ENCODE assay signal across 30 cellular contexts in the genomic region with DNA sequence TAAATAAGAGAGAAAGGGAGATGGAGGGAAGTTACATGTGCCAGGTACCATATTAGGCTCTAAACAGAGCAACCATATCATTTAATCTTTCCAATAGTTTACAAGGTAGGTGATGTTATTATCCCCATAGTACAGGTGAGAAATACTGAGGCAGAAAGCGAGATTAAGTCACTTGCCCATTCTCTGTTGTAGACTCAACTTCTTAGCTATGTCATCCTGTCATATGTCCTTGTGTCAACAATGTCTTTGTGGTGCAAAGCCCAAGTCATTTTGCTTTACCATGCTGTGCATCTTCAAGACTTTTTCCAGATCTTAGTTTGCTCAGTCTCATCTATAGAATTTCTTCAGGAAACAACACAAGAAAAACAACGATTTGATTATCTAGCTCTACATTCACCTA.
"Had no signal": no experiment of that assay in that cellular context is flagged by ENCODE, and none has a peak within 500 bp of the region (broad histone marks: within the 10 kb centered on the region; RNA-seq: fewer than 3 reads in every experiment).

No MANE protein-coding gene starts in this region.

- H3K36me3 ChIP-seq: brain microvascular endothelial cell had no signal

- ATAC-seq: activated CD8-positive, alpha-beta T cell treated with anti-CD3 and anti-CD28 coated beads for 36 hours; PC-3; Right ventricle myocardium inferior had no signal

- H3K4me3 Mint-ChIP-seq: activated B cell treated with CpG ODN at 0.5 μM for 24 hours; activated CD8-positive, alpha-beta T cell treated with anti-CD3 and anti-CD28 coated beads for 36 hours; activated naive CD8-positive, alpha-beta T cell treated with anti-CD3 and anti-CD28 coated beads for 36 hours; activated T-cell treated with anti-CD3 and anti-CD28 coated beads, Interleukin-2, amount 50 U/mL, for 24 hours; activated T-helper 1 cell treated with anti-CD3 and anti-CD28 coated beads, Interleukin-12 subunit alpha, Interleukin-12 subunit beta, Interleukin-2, Interleukin-4 antibody, amounts not matched to agents 30 ng/mL and 10 ng/mL and 1 ng/mL, durations not matched to agents 14 hours and 24 hours and 36 hours had no signal

- H3K36me3 Mint-ChIP-seq: activated naive CD8-positive, alpha-beta T cell treated with anti-CD3 and anti-CD28 coated beads for 36 hours had no signal

- H3K27me3 ChIP-seq: brain microvascular endothelial cell had no signal

- H3K27ac Mint-ChIP-seq: activated B cell treated with CpG ODN at 0.5 μM for 24 hours; activated CD8-positive, alpha-beta T cell treated with anti-CD3 and anti-CD28 coated beads for 36 hours; activated naive CD8-positive, alpha-beta T cell treated with anti-CD3 and anti-CD28 coated beads for 36 hours; activated T-cell treated with anti-CD3 and anti-CD28 coated beads, Interleukin-2, amount 50 U/mL, for 24 hours; activated T-helper 1 cell treated with anti-CD3 and anti-CD28 coated beads, Interleukin-12 subunit alpha, Interleukin-12 subunit beta, Interleukin-2, Interleukin-4 antibody, amounts not matched to agents 30 ng/mL and 10 ng/mL and 1 ng/mL, durations not matched to agents 14 hours and 24 hours and 36 hours had no signal

- H3K9me3 Mint-ChIP-seq: activated B cell treated with CpG ODN at 0.5 μM for 24 hours; activated CD8-positive, alpha-beta T cell treated with anti-CD3 and anti-CD28 coated beads for 36 hours; activated naive CD8-positive, alpha-beta T cell treated with anti-CD3 and anti-CD28 coated beads for 36 hours; activated T-cell treated with anti-CD3 and anti-CD28 coated beads, Interleukin-2, amount 50 U/mL, for 24 hours; activated T-helper 1 cell treated with anti-CD3 and anti-CD28 coated beads, Interleukin-12 subunit alpha, Interleukin-12 subunit beta, Interleukin-2, Interleukin-4 antibody, amounts not matched to agents 30 ng/mL and 10 ng/mL and 1 ng/mL, durations not matched to agents 14 hours and 24 hours and 36 hours had no signal

- DNase-seq: activated B cell treated with CpG ODN at 0.5 μM for 24 hours; activated CD4-positive, alpha-beta T cell treated with anti-CD3 and anti-CD28 coated beads for 48 hours; activated CD4-positive, alpha-beta T cell treated with anti-CD3 and anti-CD28 coated beads, Interleukin-2, amount 50 U/mL, for 4 hours; activated CD4-positive, CD25-positive, alpha-beta regulatory T cell treated with anti-CD3 and anti-CD28 coated beads, Interleukin-2, amount 50 U/mL, for 72 hours; activated CD8-positive, alpha-beta T cell treated with anti-CD3 and anti-CD28 coated beads for 36 hours; activated effector memory CD4-positive, alpha-beta T cell treated with Interleukin-2 at 50 U/mL for 16 hours; activated naive CD4-positive, alpha-beta T cell treated with anti-CD3 and anti-CD28 coated beads, Interleukin-2, amount 50 U/mL, for 16 hours; activated naive CD8-positive, alpha-beta T cell treated with anti-CD3 and anti-CD28 coated beads for 36 hours; activated T-cell treated with anti-CD3 and anti-CD28 coated beads, Interleukin-2, amount 50 U/mL, for 24 hours; amniotic stem cell; aorta; brain microvascular endothelial cell; central memory CD4-positive, alpha-beta T cell; MM.1S; MV-4-11; NCI-H1092; NCI-H1436 treated with DMSO at 0.1 percent for 48 hours; NCI-H1694 treated with DMSO at 0.1 percent for 48 hours; NCI-H2029; NCI-H345; NCI-H524 treated with DMSO at 0.1 percent for 48 hours; NK-92 treated with Interleukin-12 subunit alpha and Interleukin-12 subunit beta, amount 100 ng/mL, for 24 hours; PC-3; SW 1271; T-helper 1 cell; T-helper 9 cell had no signal

- H3K27ac ChIP-seq: brain microvascular endothelial cell, RWPE1, VCaP had no signal

- H3K27me3 Mint-ChIP-seq: activated B cell treated with CpG ODN at 0.5 μM for 24 hours had no signal
